Comparison of ENCODE assay signal across 1 cellular context in genomic region chr3:43369404-43370345, GRCh38.
TF ChIP-seq lines count a peak whose summit lies in the region.

No MANE protein-coding gene starts in this region.

TF ChIP-seq in IMR-90, 13 proteins besides CTCF, POLR2A, EP300 and RAD21 (continued from another document):
- TF ChIP-seq, protein P1, sequence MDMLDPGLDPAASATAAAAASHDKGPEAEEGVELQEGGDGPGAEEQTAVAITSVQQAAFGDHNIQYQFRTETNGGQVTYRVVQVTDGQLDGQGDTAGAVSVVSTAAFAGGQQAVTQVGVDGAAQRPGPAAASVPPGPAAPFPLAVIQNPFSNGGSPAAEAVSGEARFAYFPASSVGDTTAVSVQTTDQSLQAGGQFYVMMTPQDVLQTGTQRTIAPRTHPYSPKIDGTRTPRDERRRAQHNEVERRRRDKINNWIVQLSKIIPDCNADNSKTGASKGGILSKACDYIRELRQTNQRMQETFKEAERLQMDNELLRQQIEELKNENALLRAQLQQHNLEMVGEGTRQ (IDR thresholded peaks at IDR 0.05; ENCODE audit: low read depth, low read length), result no peak
- TF ChIP-seq BHLHE40 (IDR thresholded peaks at IDR 0.05; ENCODE audit: low read depth, low read length), result no peak
- TF ChIP-seq MXI1 (IDR thresholded peaks at IDR 0.05; ENCODE audit: borderline replicate concordance, low read depth, low read length), result no peak
- TF ChIP-seq CHD1 (IDR thresholded peaks at IDR 0.05; ENCODE audit: low read depth, low read length), result no peak
